1 cellular context compared by ENCODE assay signal in the genomic region with DNA sequence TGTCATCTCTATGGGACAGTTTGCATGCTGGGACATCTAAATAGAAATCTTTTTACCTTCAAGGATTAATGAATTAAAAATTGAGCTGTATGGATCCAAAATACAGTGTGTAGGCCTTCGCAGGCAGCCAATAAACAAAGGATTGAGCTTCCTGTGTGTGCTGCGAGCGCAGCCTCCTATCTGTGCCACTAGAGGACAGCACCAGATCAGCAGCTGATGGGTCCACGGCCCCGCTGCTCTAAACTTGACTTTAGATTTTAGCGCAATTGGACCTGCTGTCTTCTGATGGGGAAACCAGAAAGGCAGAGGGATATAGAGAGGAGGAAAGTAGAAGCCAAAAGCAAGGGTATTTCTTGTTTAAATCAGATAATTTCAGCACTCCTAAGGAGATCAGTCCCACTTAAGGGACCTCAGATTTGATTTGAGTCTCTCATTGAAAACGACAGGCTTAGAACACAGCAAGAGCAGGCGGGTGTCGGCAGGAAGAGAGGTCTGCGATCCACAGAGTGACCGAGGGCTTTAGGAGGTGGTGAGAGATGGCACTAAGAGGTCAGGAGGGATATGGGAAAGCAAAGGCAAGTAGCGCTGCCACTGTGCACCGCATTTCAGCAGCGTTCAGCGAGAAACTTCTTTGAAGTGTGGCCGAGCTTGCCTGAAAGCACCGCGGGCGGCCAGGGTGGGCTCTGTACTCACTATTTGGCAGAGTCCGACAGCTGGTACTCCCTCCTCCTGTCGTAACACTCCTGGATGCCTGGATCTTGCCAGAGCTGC.
TF ChIP-seq lines count a peak whose summit lies in the region.

No MANE protein-coding gene starts in this region.

TF ChIP-seq in HepG2, 621 proteins besides CTCF, POLR2A, EP300 and RAD21 (continued from another document):
- TF ChIP-seq RFX3 (CRISPR knock-in tag; IDR thresholded peaks at IDR 0.05) (no peak), HHEX (CRISPR knock-in tag; IDR thresholded peaks at IDR 0.05) (no peak), ZNF350 (CRISPR knock-in tag; IDR thresholded peaks at IDR 0.05; ENCODE audit: borderline replicate concordance, low read depth) (no peak), ZNF839 (CRISPR knock-in tag; IDR thresholded peaks at IDR 0.05; ENCODE audit: borderline replicate concordance) (no peak), HDAC6 (IDR thresholded peaks at IDR 0.05; ENCODE audit: low read depth, low read length) (no peak), HMG20B (CRISPR knock-in tag; conservative IDR thresholded peaks at IDR 0.05) (no peak), PRMT3 (CRISPR knock-in tag; IDR thresholded peaks at IDR 0.05; ENCODE audit: borderline replicate concordance, low read depth) (no peak), ARNT (IDR thresholded peaks at IDR 0.05) (no peak), MYPOP (CRISPR knock-in tag; IDR thresholded peaks at IDR 0.05) (peak; percentile 44; the same call in 1 of the 2 replicates), XRCC5 (optimal IDR thresholded peaks at IDR 0.05; ENCODE audit: low read length) (peak; percentile 78), E2F5 (CRISPR knock-in tag; conservative IDR thresholded peaks at IDR 0.05) (no peak), FOXA1 (IDR thresholded peaks at IDR 0.05) (no peak), FOXA1 (CRISPR knock-in tag; IDR thresholded peaks at IDR 0.05) (0 out of 2 replicates have a peak, but pooled peaks have one; percentile 5)
- TF ChIP-seq, protein P1, sequence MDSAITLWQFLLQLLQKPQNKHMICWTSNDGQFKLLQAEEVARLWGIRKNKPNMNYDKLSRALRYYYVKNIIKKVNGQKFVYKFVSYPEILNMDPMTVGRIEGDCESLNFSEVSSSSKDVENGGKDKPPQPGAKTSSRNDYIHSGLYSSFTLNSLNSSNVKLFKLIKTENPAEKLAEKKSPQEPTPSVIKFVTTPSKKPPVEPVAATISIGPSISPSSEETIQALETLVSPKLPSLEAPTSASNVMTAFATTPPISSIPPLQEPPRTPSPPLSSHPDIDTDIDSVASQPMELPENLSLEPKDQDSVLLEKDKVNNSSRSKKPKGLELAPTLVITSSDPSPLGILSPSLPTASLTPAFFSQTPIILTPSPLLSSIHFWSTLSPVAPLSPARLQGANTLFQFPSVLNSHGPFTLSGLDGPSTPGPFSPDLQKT (CRISPR knock-in tag; IDR thresholded peaks at IDR 0.05; ENCODE audit: borderline replicate concordance) = no peak
- TF ChIP-seq, protein P2, sequence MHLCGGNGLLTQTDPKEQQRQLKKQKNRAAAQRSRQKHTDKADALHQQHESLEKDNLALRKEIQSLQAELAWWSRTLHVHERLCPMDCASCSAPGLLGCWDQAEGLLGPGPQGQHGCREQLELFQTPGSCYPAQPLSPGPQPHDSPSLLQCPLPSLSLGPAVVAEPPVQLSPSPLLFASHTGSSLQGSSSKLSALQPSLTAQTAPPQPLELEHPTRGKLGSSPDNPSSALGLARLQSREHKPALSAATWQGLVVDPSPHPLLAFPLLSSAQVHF (CRISPR knock-in tag; IDR thresholded peaks at IDR 0.05) = no peak
- TF ChIP-seq, protein P3, sequence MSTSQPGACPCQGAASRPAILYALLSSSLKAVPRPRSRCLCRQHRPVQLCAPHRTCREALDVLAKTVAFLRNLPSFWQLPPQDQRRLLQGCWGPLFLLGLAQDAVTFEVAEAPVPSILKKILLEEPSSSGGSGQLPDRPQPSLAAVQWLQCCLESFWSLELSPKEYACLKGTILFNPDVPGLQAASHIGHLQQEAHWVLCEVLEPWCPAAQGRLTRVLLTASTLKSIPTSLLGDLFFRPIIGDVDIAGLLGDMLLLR (CRISPR knock-in tag; IDR thresholded peaks at IDR 0.05) = no peak
TF ChIP-seq in HepG2: peak in this region for 15.
